1 cellular context compared by ENCODE assay signal in the genomic region with DNA sequence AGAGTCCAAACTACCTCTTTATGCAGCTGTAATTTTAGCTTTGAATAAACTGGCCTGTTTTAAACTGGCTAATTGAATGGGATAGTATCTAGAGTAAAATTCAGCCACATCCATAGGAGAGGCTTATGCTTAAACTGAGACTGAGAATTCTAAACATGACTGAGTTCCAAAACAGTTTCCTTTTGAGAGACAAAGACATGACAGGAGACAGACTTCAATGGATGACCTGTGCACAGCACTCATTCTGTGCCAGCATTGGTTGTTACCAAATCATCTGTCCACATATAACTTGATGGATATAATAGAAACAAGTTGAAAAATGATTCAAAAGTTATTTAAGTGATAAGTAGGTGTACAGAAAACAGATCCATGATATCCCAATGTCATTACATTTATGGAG.
A peak's percentile ranks its signal among the peaks of the same experiment; 100 is the strongest.
TF ChIP-seq lines count a peak whose summit lies in the region.

No MANE protein-coding gene starts in this region.

TF ChIP-seq in GM12878, 131 proteins besides CTCF, POLR2A, EP300 and RAD21:
- TF ChIP-seq SP1 (IDR thresholded peaks at IDR 0.05; ENCODE audit: low read depth, low read length) (no peak), ASH2L (IDR thresholded peaks at IDR 0.05; ENCODE audit: borderline replicate concordance, low read depth) (no peak), IKZF1 (conservative IDR thresholded peaks at IDR 0.05) (0 out of 2 replicates have a peak, but pooled peaks have one; percentile 28), HDAC6 (IDR thresholded peaks at IDR 0.05; ENCODE audit: unreplicated experiment) (no peak)
